In the genomic region with DNA sequence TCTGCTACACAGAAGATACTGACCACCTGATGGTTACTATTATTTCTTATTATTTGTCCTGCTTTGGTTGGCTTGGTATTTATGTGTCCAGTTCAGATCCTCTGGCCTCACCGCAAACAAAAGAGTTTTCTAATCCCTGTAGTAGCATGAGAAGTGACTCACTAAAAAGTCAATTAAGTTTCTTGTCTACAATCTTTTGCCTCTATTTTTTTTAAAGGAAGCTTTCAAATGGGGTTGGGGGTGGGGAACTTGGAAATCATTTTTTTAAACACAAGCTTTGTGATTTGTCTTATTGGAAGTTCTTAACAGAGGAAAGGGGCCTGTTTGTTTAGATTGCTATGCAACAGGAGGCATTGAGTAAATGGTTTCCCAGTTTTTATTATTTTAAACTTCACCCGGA, we compare ENCODE assay signal across 12 cellular contexts.
A peak's percentile ranks its signal among the peaks of the same experiment; 100 is the strongest.
DNase-seq lines count a peak whose midpoint lies in the region; ATAC-seq and TF ChIP-seq lines count a peak whose summit lies in the region.
"Had no signal": no experiment of that assay in that cellular context is flagged by ENCODE, and none has a peak within 500 bp of the region (broad histone marks: within the 10 kb centered on the region; RNA-seq: fewer than 3 reads in every experiment).

No MANE protein-coding gene starts in this region.

- H3K14ac ChIP-seq in mesenchymal stem cell (ENCODE audit: low read length in 2 of 2) = no peak overlapping the region

- peak overlapping the region; percentile 78 for H3K27ac Mint-ChIP-seq in chondrocyte (ENCODE audit: unreplicated experiment)
- H3K27ac Mint-ChIP-seq in stimulated activated effector memory CD8-positive, alpha-beta T cell treated with anti-CD3 and anti-CD28 coated beads, Interleukin-12 subunit alpha, Interleukin-12 subunit beta, amount 100 ng/mL, for 72 hours = no peak overlapping the region

- no peak overlapping the region for H3K18ac ChIP-seq in mesenchymal stem cell (ENCODE audit: low read depth in 1 of 2, low read length in 2 of 2)

- TF ChIP-seq CTCF in PC-3 (conservative IDR thresholded peaks at IDR 0.05; ENCODE audit: low read depth, low read length) (no peak), chondrocyte (IDR thresholded peaks at IDR 0.05) (no peak), tibial artery (IDR thresholded peaks at IDR 0.05) (no peak)

- no TSS peak for BruUV-seq in PC-3 (replicated peaks; lab: Mats Ljungman, UMichigan)

- H2AFZ ChIP-seq in PC-3 (ENCODE audit: low read length) (no peak overlapping the region), mesenchymal stem cell (ENCODE audit: low read depth, low read length) (no peak overlapping the region)

- H3K27ac ChIP-seq in PC-3 (ENCODE audit: low read length) (no peak overlapping the region), mesenchymal stem cell (ENCODE audit: low read length, poor library complexity, severe bottlenecking) (peak overlapping the region; percentile 65), tibial artery (peak overlapping the region; percentile 49 to 62)
- H3K27ac ChIP-seq: adrenal gland had no signal

- H2BK12ac ChIP-seq in mesenchymal stem cell (ENCODE audit: low read length in 2 of 2) = no peak overlapping the region

- H3K4me3 ChIP-seq in PC-3 (ENCODE audit: low read length) (no peak overlapping the region), mesenchymal stem cell (ENCODE audit: insufficient read depth in 1 of 2, low read depth in 1 of 2, low read length in 2 of 2) (peak overlapping the region in 1 of 2 experiments; percentile 42), tibial artery (no peak overlapping the region)
- H3K4me3 ChIP-seq: adrenal gland had no signal

- H3K4me3 Mint-ChIP-seq in chondrocyte (ENCODE audit: unreplicated experiment) = no peak overlapping the region
- no peak overlapping the region for H3K4me3 Mint-ChIP-seq in stimulated activated effector memory CD8-positive, alpha-beta T cell treated with anti-CD3 and anti-CD28 coated beads, Interleukin-12 subunit alpha, Interleukin-12 subunit beta, amount 100 ng/mL, for 72 hours
- H3K4me3 Mint-ChIP-seq: activated T-cell treated with anti-CD3 and anti-CD28 coated beads, Interleukin-2, amount 50 U/mL, for 4 hours had no signal

- H3K9me2 ChIP-seq in PC-3 (replicated peaks; ENCODE audit: low read length) = no peaks in the 10 kb centered on the region

- H2AK5ac ChIP-seq in mesenchymal stem cell (ENCODE audit: low read length, severe bottlenecking) = no peak overlapping the region

- no peak overlapping the region for H3K23ac ChIP-seq in mesenchymal stem cell (ENCODE audit: low read length in 2 of 2)

- intact Hi-C loops in PC-3 (cut with micrococcal nuclease) = no loop called here
- intact Hi-C loops in tibial artery (cut with DNase I; ENCODE audit: low total_unique reads) = loop anchor here (10.0 kb wide), 1 partner anchor 93 kb away; no protein-coding TSS in a partner anchor

- peaks cover 40% of the 10 kb centered on the region for H3K4me1 ChIP-seq in PC-3 (ENCODE audit: insufficient read depth, low read length)
- H3K4me1 ChIP-seq in mesenchymal stem cell (ENCODE audit: control insufficient read depth, insufficient read depth, low read depth, low read length) = peaks cover 19% of the 10 kb centered on the region
- peaks cover 0 to 64% (median 30%) of the 10 kb centered on the region in 4 donors for H3K4me1 ChIP-seq in tibial artery

- H2BK5ac ChIP-seq in mesenchymal stem cell (ENCODE audit: low read depth, low read length, poor library complexity, severe bottlenecking) = peak overlapping the region; percentile 39

- CTCF ChIA-PET in PC-3 (lab: Charles Lee) = no interaction called here

- no peaks in the 10 kb centered on the region for H4K20me1 ChIP-seq in PC-3 (ENCODE audit: low read length)

- ATAC-seq in PC-3 = peak; percentile 79
- no peak for ATAC-seq in HG03095 (IDR thresholded peaks at IDR 0.05; ENCODE audit: unreplicated experiment)
- ATAC-seq in stimulated activated effector memory CD8-positive, alpha-beta T cell treated with anti-CD3 and anti-CD28 coated beads, Interleukin-12 subunit alpha, Interleukin-12 subunit beta, amount 100 ng/mL, for 72 hours = no peak
- no peak for ATAC-seq in GM18907 (IDR thresholded peaks at IDR 0.05; ENCODE audit: unreplicated experiment)
- ATAC-seq: activated T-cell treated with anti-CD3 and anti-CD28 coated beads, Interleukin-2, amount 50 U/mL, for 4 hours had no signal

- peaks cover under 1% of the 10 kb centered on the region for H3K9me3 Mint-ChIP-seq in chondrocyte (ENCODE audit: low read depth)
- no peaks in the 10 kb centered on the region for H3K9me3 Mint-ChIP-seq in stimulated activated effector memory CD8-positive, alpha-beta T cell treated with anti-CD3 and anti-CD28 coated beads, Interleukin-12 subunit alpha, Interleukin-12 subunit beta, amount 100 ng/mL, for 72 hours
- H3K9me3 Mint-ChIP-seq: activated T-cell treated with anti-CD3 and anti-CD28 coated beads, Interleukin-2, amount 50 U/mL, for 4 hours had no signal

- no peak overlapping the region for H2BK120ac ChIP-seq in mesenchymal stem cell (ENCODE audit: low read depth, low read length)

- no peak overlapping the region for H2BK15ac ChIP-seq in mesenchymal stem cell (ENCODE audit: low read depth, poor library complexity, severe bottlenecking)

- H3K27me3 ChIP-seq in PC-3 (ENCODE audit: low read length) (no peaks in the 10 kb centered on the region), mesenchymal stem cell (ENCODE audit: control insufficient read depth in 1 of 2, insufficient read depth in 1 of 2, low read length in 2 of 2) (no peaks in the 10 kb centered on the region), tibial artery (no peaks in the 10 kb centered on the region)
- H3K27me3 ChIP-seq: adrenal gland had no signal

- no peak overlapping the region for H3K4ac ChIP-seq in mesenchymal stem cell (ENCODE audit: low read depth in 1 of 2, low read length in 2 of 2)

- no peaks in the 10 kb centered on the region for H3K36me3 Mint-ChIP-seq in chondrocyte (ENCODE audit: low read depth)
- no peaks in the 10 kb centered on the region for H3K36me3 Mint-ChIP-seq in stimulated activated effector memory CD8-positive, alpha-beta T cell treated with anti-CD3 and anti-CD28 coated beads, Interleukin-12 subunit alpha, Interleukin-12 subunit beta, amount 100 ng/mL, for 72 hours

- no peaks in the 10 kb centered on the region for H3K27me3 Mint-ChIP-seq in chondrocyte (ENCODE audit: low read depth)

- H3F3A ChIP-seq in PC-3 (ENCODE audit: low read length, unreplicated experiment) = no peaks in the 10 kb centered on the region

- POLR2A ChIA-PET in PC-3 (lab: Charles Lee; ENCODE audit: unreplicated experiment) = no interaction called here

- H3K4me2 ChIP-seq in PC-3 (ENCODE audit: low read length) (0 out of 2 replicates have a peak overlapping the region, but pooled peaks have one; percentile 24), mesenchymal stem cell (ENCODE audit: low read length, poor library complexity, severe bottlenecking) (no peak overlapping the region)

- no CpG with 5 or more reads among the region's 2 CpGs for WGBS in mesenchymal stem cell

- peaks cover 86% of the 10 kb centered on the region for H3K4me1 Mint-ChIP-seq in chondrocyte (ENCODE audit: low read depth)
- H3K4me1 Mint-ChIP-seq in stimulated activated effector memory CD8-positive, alpha-beta T cell treated with anti-CD3 and anti-CD28 coated beads, Interleukin-12 subunit alpha, Interleukin-12 subunit beta, amount 100 ng/mL, for 72 hours = no peaks in the 10 kb centered on the region

- DNase-seq in PC-3 = peak; percentile 54
- DNase-seq in chondrocyte (ENCODE audit: low spot score) = no peak
- peak; percentile 88 for DNase-seq in mesenchymal stem cell
- no peak for DNase-seq in tibial artery
- no peak for DNase-seq in stimulated activated effector memory CD8-positive, alpha-beta T cell treated with anti-CD3 and anti-CD28 coated beads, Interleukin-12 subunit alpha, Interleukin-12 subunit beta, amount 100 ng/mL, for 72 hours (ENCODE audit: low spot score in 2 of 2)
- DNase-seq: activated T-cell treated with anti-CD3 and anti-CD28 coated beads, Interleukin-2, amount 50 U/mL, for 4 hours; adrenal gland; Karpas-422; NCI-H2029; right cardiac atrium had no signal

- no peak overlapping the region for H4K8ac ChIP-seq in mesenchymal stem cell (ENCODE audit: low read length)

- no peaks in the 10 kb centered on the region for H3K36me3 ChIP-seq in PC-3 (ENCODE audit: low read depth, low read length)
- no peaks in the 10 kb centered on the region for H3K36me3 ChIP-seq in mesenchymal stem cell (ENCODE audit: control insufficient read depth in 1 of 2, insufficient read depth in 2 of 2, low read depth in 1 of 2, low read length in 2 of 2)
- no peaks in the 10 kb centered on the region for H3K36me3 ChIP-seq in tibial artery
- H3K36me3 ChIP-seq: adrenal gland had no signal

- H3K9me3 ChIP-seq in PC-3 (ENCODE audit: low read length) = no peaks in the 10 kb centered on the region
- H3K9me3 ChIP-seq in mesenchymal stem cell (ENCODE audit: control insufficient read depth, low read length) = no peaks in the 10 kb centered on the region
- no peaks in the 10 kb centered on the region for H3K9me3 ChIP-seq in tibial artery
- H3K9me3 ChIP-seq: adrenal gland had no signal

- no peak overlapping the region for H4K91ac ChIP-seq in mesenchymal stem cell (ENCODE audit: low read length)

- H3K9ac ChIP-seq in PC-3 (ENCODE audit: low read length) (no peak overlapping the region), mesenchymal stem cell (ENCODE audit: low read length) (peak overlapping the region; percentile 76)

- H3K79me1 ChIP-seq in mesenchymal stem cell (replicated peaks; ENCODE audit: low read length, poor library complexity, severe bottlenecking) = peaks cover 2% of the 10 kb centered on the region

- H3K79me2 ChIP-seq in PC-3 (ENCODE audit: low read length) = no peaks in the 10 kb centered on the region

Comparison
In these comparisons a context has a peak if more than half of its experiments do, and no peak if none do; other contexts are left out.
1. DNase-seq: peak in PC-3 (single experiment) and mesenchymal stem cell (single experiment); none in chondrocyte (single experiment), tibial artery (0 of 2) and stimulated activated effector memory CD8-positive, alpha-beta T cell treated with anti-CD3 and anti-CD28 coated beads, Interleukin-12 subunit alpha, Interleukin-12 subunit beta, amount 100 ng/mL, for 72 hours (0 of 2).